Comparison of ENCODE assay signal across 1 cellular context in genomic region chr3:169940486-169941181, GRCh38.
A peak's percentile ranks its signal among the peaks of the same experiment; 100 is the strongest.
TF ChIP-seq lines count a peak whose summit lies in the region.

No MANE protein-coding gene starts in this region.

TF ChIP-seq in GM12878, 131 proteins besides CTCF, POLR2A, EP300 and RAD21 (continues in another document):
- TF ChIP-seq REST (IDR thresholded peaks at IDR 0.05; ENCODE audit: low read depth, low read length) (no peak), CREM (IDR thresholded peaks at IDR 0.05; ENCODE audit: low read depth) (0 out of 2 replicates have a peak, but pooled peaks have one; percentile 50), FOS (IDR thresholded peaks at IDR 0.05; ENCODE audit: borderline replicate concordance, extremely low read depth, insufficient read length) (no peak), HDAC2 (IDR thresholded peaks at IDR 0.05) (no peak), POU2F2 (IDR thresholded peaks at IDR 0.05; ENCODE audit: borderline replicate concordance, low read depth, low read length) (no peak), RB1 (IDR thresholded peaks at IDR 0.05; ENCODE audit: borderline replicate concordance) (no peak; the same call in 1 of the 2 replicates), PRDM15 (CRISPR knock-in tag; IDR thresholded peaks at IDR 0.05) (peak; percentile 95), SREBF1 (IDR thresholded peaks at IDR 0.05; ENCODE audit: low read length) (no peak; the same call in 1 of the 2 replicates), NR2C1 (IDR thresholded peaks at IDR 0.05) (no peak), MTA3 (IDR thresholded peaks at IDR 0.05; ENCODE audit: borderline replicate concordance, low read length) (peak; percentile 88), ZNF384 (IDR thresholded peaks at IDR 0.05; ENCODE audit: borderline replicate concordance, low read depth, low read length) (no peak), CEBPB (IDR thresholded peaks at IDR 0.05; ENCODE audit: borderline replicate concordance in 1 of 2, low read depth in 2 of 2, low read length in 2 of 2) (no peak; a peak in 1 of 4 replicates), PBX3 (IDR thresholded peaks at IDR 0.05; ENCODE audit: insufficient replicate concordance, low read depth, low read length) (no peak), ZNF592 (IDR thresholded peaks at IDR 0.05) (no peak), SKIL (IDR thresholded peaks at IDR 0.05; ENCODE audit: low read depth, poor library complexity, severe bottlenecking) (peak; percentile 78), ZNF687 (IDR thresholded peaks at IDR 0.05) (no peak), TAF1 (IDR thresholded peaks at IDR 0.05; ENCODE audit: borderline replicate concordance, low read depth, low read length) (no peak), SIX5 (IDR thresholded peaks at IDR 0.05; ENCODE audit: low read depth, low read length, severe bottlenecking) (no peak), CHD2 (IDR thresholded peaks at IDR 0.05; ENCODE audit: borderline replicate concordance, low read depth, low read length) (no peak), ZZZ3 (IDR thresholded peaks at IDR 0.05; ENCODE audit: control insufficient read depth, insufficient read length, low read depth) (no peak), YBX1 (IDR thresholded peaks at IDR 0.05) (no peak), HDAC6 (IDR thresholded peaks at IDR 0.05; ENCODE audit: unreplicated experiment) (no peak), CHD1 (IDR thresholded peaks at IDR 0.05; ENCODE audit: low read depth, low read length) (peak; percentile 75; the same call in 1 of the 2 replicates), KLF5 (IDR thresholded peaks at IDR 0.05; ENCODE audit: partially characterized antibody) (no peak), RELA (IDR thresholded peaks at IDR 0.05; ENCODE audit: borderline replicate concordance, partially characterized antibody) (no peak), ZBED1 (IDR thresholded peaks at IDR 0.05; ENCODE audit: borderline replicate concordance) (peak; percentile 81; the same call in 1 of the 2 replicates), ESRRA (IDR thresholded peaks at IDR 0.05; ENCODE audit: low read length) (no peak), GATAD2B (conservative IDR thresholded peaks at IDR 0.05; ENCODE audit: low read depth) (peak; percentile 59; the same call in 1 of the 2 replicates), HCFC1 (IDR thresholded peaks at IDR 0.05; ENCODE audit: low read length) (no peak), MTA2 (IDR thresholded peaks at IDR 0.05; ENCODE audit: low read depth) (peak; percentile 95), NR2C2 (IDR thresholded peaks at IDR 0.05; ENCODE audit: borderline replicate concordance, control insufficient read depth, insufficient read length, low read depth) (no peak), JUND (IDR thresholded peaks at IDR 0.05; ENCODE audit: low read depth, low read length) (no peak), FOXK2 (IDR thresholded peaks at IDR 0.05) (no peak), TCF7 (IDR thresholded peaks at IDR 0.05; ENCODE audit: borderline replicate concordance) (peak; percentile 63; the same call in 1 of the 2 replicates), PML (IDR thresholded peaks at IDR 0.05; ENCODE audit: low read length) (peak; percentile 82), SIN3A (IDR thresholded peaks at IDR 0.05; ENCODE audit: low read depth, low read length) (no peak), LARP7 (IDR thresholded peaks at IDR 0.05) (no peak), E2F4 (IDR thresholded peaks at IDR 0.05; ENCODE audit: low read depth, low read length) (no peak), NR2F1 (conservative IDR thresholded peaks at IDR 0.05) (peak; percentile 52), USF1 (IDR thresholded peaks at IDR 0.05; ENCODE audit: borderline replicate concordance, extremely low read length, insufficient read depth, low read depth, low read length) (peak; percentile 57)
